In the genomic region with DNA sequence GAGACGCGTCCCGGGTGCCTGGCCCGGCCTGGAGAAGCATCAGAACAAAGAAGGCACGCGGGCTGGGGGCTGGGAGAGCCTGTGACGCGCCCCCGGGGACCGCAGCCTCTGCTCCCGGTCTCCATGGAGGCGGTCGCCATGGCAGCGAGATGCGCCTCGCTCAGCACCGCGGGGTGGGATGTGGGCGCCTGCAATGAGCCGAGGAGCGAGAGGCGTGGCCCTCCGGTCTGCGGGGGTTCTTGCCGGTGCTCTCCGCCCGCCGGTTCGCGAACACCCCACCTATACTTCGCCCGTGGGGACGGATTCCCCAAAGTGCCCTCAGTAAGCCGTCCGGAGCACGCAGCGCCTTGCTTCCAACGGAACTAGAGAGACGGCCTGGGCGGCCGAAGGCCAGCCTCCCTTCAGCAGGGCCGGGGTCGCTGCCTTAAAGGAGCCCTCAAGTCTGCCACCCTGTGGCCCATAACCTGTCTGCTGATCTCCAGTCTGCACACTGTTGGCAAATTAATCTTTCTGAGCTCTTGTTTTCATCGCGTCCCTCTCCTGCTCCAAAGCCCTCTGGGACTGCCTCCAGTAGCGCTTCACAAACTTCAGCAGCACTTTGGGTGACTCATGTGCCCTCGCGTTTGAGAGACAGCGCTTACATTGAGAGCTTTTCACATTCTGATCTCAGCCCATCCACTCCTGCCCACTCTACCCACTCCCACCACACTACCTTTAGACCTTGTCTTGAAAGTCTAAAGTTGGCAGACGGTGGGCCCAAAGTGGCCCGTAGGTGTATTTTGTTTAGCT, we compare ENCODE assay signal across 8 cellular contexts. TPM values are rescaled to one million over a fixed set of nuclear protein-coding genes. Genes with fewer than 3 reads are reported as not detected.
DNase-seq lines count a peak whose midpoint lies in the region; ATAC-seq, FAIRE-seq and TF ChIP-seq lines count a peak whose summit lies in the region.

No MANE protein-coding gene starts in this region.

- H3K36me3 ChIP-seq in SJCRH30, result no peaks in the 10 kb centered on the region

- no peaks in the 10 kb centered on the region for H3K4me1 ChIP-seq in SJCRH30

- no peaks in the 10 kb centered on the region for H3K27me3 ChIP-seq in SJCRH30

- DNase-seq in DMS153 treated with DMSO at 0.1 percent for 48 hours (lab: John Stamatoyannopoulos, UW; ENCODE audit: unreplicated experiment) (peak; percentile 42), SJCRH30 (peak; percentile 75 to 83), frontal cortex (ENCODE audit: low spot score in 2 of 2) (peak; percentile 71), omental fat pad (ENCODE audit: low spot score) (peak; percentile 44)
- DNase-seq in activated naive CD4-positive, alpha-beta T cell (lab: John Stamatoyannopoulos, UW), result peak; percentile 52 to 80 (median 65)

- ATAC-seq in GM21717 (IDR thresholded peaks at IDR 0.05; ENCODE audit: unreplicated experiment), result peak; percentile 39
- peak; percentile 42 for ATAC-seq in omental fat pad (ENCODE audit: low FRiP score)

- FAIRE-seq in frontal cortex (lab: Jason Lieb, UNC), result no peak

- H3K27ac ChIP-seq in SJCRH30 (peak overlapping the region; percentile 64), temporal lobe (ENCODE audit: low read depth, low read length) (peak overlapping the region; percentile 91)

- no peaks in the 10 kb centered on the region for H3K9me3 ChIP-seq in SJCRH30 (replicated peaks)

- TF ChIP-seq CTCF in LNCAP (IDR thresholded peaks at IDR 0.05) (peak; percentile 64), omental fat pad (IDR thresholded peaks at IDR 0.05) (no peak)

- H3K4me3 ChIP-seq in SJCRH30, result peak overlapping the region; percentile 74

RNA-seq across cellular contexts. Expression of gene ADISSP, which starts 1.0 kb away (rescaled TPM):
- 44.9 and 51.3 TPM in 2 replicates for total RNA-seq in SJCRH30 (2014; rRNA removed; shearing (Covaris generic))
- total RNA-seq in frontal cortex (17.5 TPM), omental fat pad (10 to 100 TPM; 19.7 to 32.3 (median 30.3) TPM), temporal lobe (19.9 TPM)

RNA-seq across cellular contexts. Expression of gene SPEF1, which starts 12.7 kb away (rescaled TPM):
- 0.08 and 0.16 TPM in 2 replicates for total RNA-seq in SJCRH30 (2014; rRNA removed; shearing (Covaris generic))
- 0.41 TPM for total RNA-seq in frontal cortex
- total RNA-seq in omental fat pad, result under 1 TPM in 1 of 4 donors, not detected in 3; 0.56 TPM
- 0.98 TPM for total RNA-seq in temporal lobe

RNA-seq across cellular contexts. Expression of gene CENPB, which starts 18.0 kb away (rescaled TPM):
- total RNA-seq in SJCRH30 (2014; rRNA removed; shearing (Covaris generic)), result 34.6 and 36.7 TPM in 2 replicates
- total RNA-seq in frontal cortex, result 58.3 TPM
- 10 to 100 TPM; 52.2 to 98.4 (median 76.8) TPM for total RNA-seq in omental fat pad
- total RNA-seq in temporal lobe, result 31.0 TPM

RNA-seq across cellular contexts. Expression of gene CDC25B, which starts 27.6 kb away (rescaled TPM):
- 75.1 and 78.8 TPM in 2 replicates for total RNA-seq in SJCRH30 (2014; rRNA removed; shearing (Covaris generic))
- total RNA-seq in frontal cortex (6.1 TPM), omental fat pad (10 to 100 TPM; 11.7 to 44.3 (median 25.6) TPM), temporal lobe (6.6 TPM)

RNA-seq across cellular contexts. Expression of gene HSPA12B, which starts 36.1 kb away (rescaled TPM):
- total RNA-seq in SJCRH30 (2014; rRNA removed; shearing (Covaris generic)), result not detected in 2 replicates
- total RNA-seq in frontal cortex (2.4 TPM), omental fat pad (10 to 100 TPM in 2 of 4 donors, 1 to 10 TPM in 2; 7.7 to 58.2 (median 19.3) TPM), temporal lobe (2.7 TPM)

Comparison
In these comparisons a context has a peak if more than half of its experiments do, and no peak if none do; other contexts are left out.
1. Peak in every context shown above with its lines: DNase-seq, ATAC-seq, H3K4me3 ChIP-seq and H3K27ac ChIP-seq.